22 cellular contexts compared by ENCODE assay signal in the genomic region with DNA sequence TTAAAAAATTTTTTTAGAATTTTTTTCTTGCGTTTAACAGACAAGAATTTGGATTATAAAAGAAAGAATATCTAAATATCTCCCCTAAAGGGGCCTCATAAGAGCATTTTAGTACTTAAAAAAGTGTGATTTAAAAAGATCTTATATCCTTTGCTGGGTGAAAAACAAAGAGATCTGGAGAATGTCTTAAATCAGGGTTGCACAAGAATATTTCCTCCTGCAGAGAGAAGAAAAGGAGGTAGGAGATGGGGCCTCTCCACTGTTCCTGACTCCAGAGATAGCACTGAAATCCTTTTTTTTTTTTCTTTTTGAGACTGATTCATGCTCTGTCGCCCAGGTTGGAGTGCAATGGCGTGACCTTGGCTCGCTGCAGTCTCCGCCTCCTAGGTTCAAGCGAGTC.
DNase-seq lines count a peak whose midpoint lies in the region; ATAC-seq and TF ChIP-seq lines count a peak whose summit lies in the region.
"Had no signal": no experiment of that assay in that cellular context is flagged by ENCODE, and none has a peak within 500 bp of the region (broad histone marks: within the 10 kb centered on the region; RNA-seq: fewer than 3 reads in every experiment).

No MANE protein-coding gene starts in this region.

- no peak overlapping the region for H3K4me3 Mint-ChIP-seq in GM23338
- H3K4me3 Mint-ChIP-seq: CD14-positive monocyte; CD4-positive, alpha-beta T cell; CD8-positive, alpha-beta memory T cell had no signal

- no peak for TF ChIP-seq EP300 in esophagus muscularis mucosa (IDR thresholded peaks at IDR 0.05)

- no peaks in the 10 kb centered on the region for H3K9me2 ChIP-seq in GM23338 (ENCODE audit: insufficient read depth)

- H3K36me3 ChIP-seq in GM23338 (ENCODE audit: insufficient read depth): no peaks in the 10 kb centered on the region
- no peaks in the 10 kb centered on the region for H3K36me3 ChIP-seq in esophagus muscularis mucosa
- H3K36me3 ChIP-seq: BE2C; BLaER1 treated with 17β-estradiol and CSF1 and Interleukin-3, amounts not matched to agents 10 nM and 100 nM had no signal

- H3K36me3 Mint-ChIP-seq in GM23338 (ENCODE audit: low read depth): no peaks in the 10 kb centered on the region
- H3K36me3 Mint-ChIP-seq: CD14-positive monocyte; CD8-positive, alpha-beta memory T cell had no signal

- no peaks in the 10 kb centered on the region for H3F3A ChIP-seq in GM23338 (replicated peaks; ENCODE audit: low read depth)

- WGBS in esophagus muscularis mucosa: 92% methylated on average over 6 of the region's 6 CpGs

- H3K27ac ChIP-seq in GM23338 (ENCODE audit: low read depth) (no peak overlapping the region), esophagus muscularis mucosa (replicated peaks in 1 of 4) (no peak overlapping the region)
- H3K27ac ChIP-seq: A549; BLaER1 treated with 17β-estradiol and CSF1 and Interleukin-3, amounts not matched to agents 10 nM and 100 nM had no signal

- H3K4me1 Mint-ChIP-seq in GM23338: peaks cover 26% of the 10 kb centered on the region
- H3K4me1 Mint-ChIP-seq: CD14-positive monocyte; CD8-positive, alpha-beta memory T cell had no signal

- intact Hi-C loops in esophagus muscularis mucosa (cut with DNase I): no loop called here
- intact Hi-C loops in left cardiac atrium (cut with DNase I): no loop called here

- H3K4me2 ChIP-seq in GM23338: 0 out of 2 replicates have a peak overlapping the region, but pooled peaks have one; percentile 45
- H3K4me2 ChIP-seq: A549; BLaER1 treated with 17β-estradiol and CSF1 and Interleukin-3, amounts not matched to agents 10 nM and 100 nM had no signal

- peaks cover 1% of the 10 kb centered on the region for H3K27me3 Mint-ChIP-seq in GM23338 (ENCODE audit: insufficient read depth, low read depth, poor library complexity)

- TF ChIP-seq CTCF in GM23338 (conservative IDR thresholded peaks at IDR 0.05; ENCODE audit: low read depth in 2 of 2) (no peak), fibroblast of pulmonary artery (IDR thresholded peaks at IDR 0.05; ENCODE audit: low read length, missing control alignments) (no peak), esophagus muscularis mucosa (IDR thresholded peaks at IDR 0.05) (no peak)

- H3K9me3 ChIP-seq in esophagus muscularis mucosa: no peaks in the 10 kb centered on the region
- H3K9me3 ChIP-seq: A549; BE2C; BLaER1 treated with 17β-estradiol and CSF1 and Interleukin-3, amounts not matched to agents 10 nM and 100 nM had no signal

- H2AFZ ChIP-seq in GM23338: no peak overlapping the region

- H3K27me3 ChIP-seq in GM23338 (ENCODE audit: insufficient read depth) (no peaks in the 10 kb centered on the region), esophagus muscularis mucosa (no peaks in the 10 kb centered on the region)
- H3K27me3 ChIP-seq: BE2C; BLaER1 treated with 17β-estradiol and CSF1 and Interleukin-3, amounts not matched to agents 10 nM and 100 nM had no signal

- TF ChIP-seq POLR2A in esophagus muscularis mucosa (IDR thresholded peaks at IDR 0.05; ENCODE audit: low read depth): no peak

- no peaks in the 10 kb centered on the region for H3K9me3 Mint-ChIP-seq in GM23338
- H3K9me3 Mint-ChIP-seq: CD4-positive, alpha-beta T cell; CD8-positive, alpha-beta memory T cell; H9 had no signal

- H3K4me3 ChIP-seq in GM23338 (no peak overlapping the region), fibroblast of pulmonary artery (replicated peaks; ENCODE audit: low read depth, low read length) (no peak overlapping the region), esophagus muscularis mucosa (no peak overlapping the region)
- H3K4me3 ChIP-seq: A549; BLaER1 treated with 17β-estradiol and CSF1 and Interleukin-3, amounts not matched to agents 10 nM and 100 nM; GM12878 had no signal

- H3K27ac Mint-ChIP-seq in GM23338: no peak overlapping the region
- H3K27ac Mint-ChIP-seq: CD14-positive monocyte; CD4-positive, alpha-beta T cell; CD8-positive, alpha-beta memory T cell had no signal

- H3K4me1 ChIP-seq in GM23338 (ENCODE audit: insufficient read depth) (peaks cover 29% of the 10 kb centered on the region), esophagus muscularis mucosa (no peaks in the 10 kb centered on the region)
- H3K4me1 ChIP-seq: A549; BE2C; BLaER1 treated with 17β-estradiol and CSF1 and Interleukin-3, amounts not matched to agents 10 nM and 100 nM had no signal

- no peak for ATAC-seq in GM23338
- ATAC-seq in left cardiac atrium: no peak
- ATAC-seq: A549, GM12878, HCT116 had no signal

- H4K20me1 ChIP-seq in GM23338 (replicated peaks; ENCODE audit: insufficient read depth): no peaks in the 10 kb centered on the region
- H4K20me1 ChIP-seq: BLaER1 treated with 17β-estradiol and CSF1 and Interleukin-3, amounts not matched to agents 10 nM and 100 nM had no signal

- DNase-seq in GM23338 (ENCODE audit: low spot score) (no peak), amniotic epithelial cell (ENCODE audit: low read depth) (peak; percentile 88), fibroblast of pulmonary artery (ENCODE audit: low read depth) (peak; percentile 51), left kidney (ENCODE audit: low read depth, low spot score) (peak; percentile 5), GF-D8 (lab: John Stamatoyannopoulos, UW) (no peak), esophagus muscularis mucosa (ENCODE audit: extremely low spot score) (no peak), left cardiac atrium (no peak), activated T-cell treated with anti-CD3 and anti-CD28 coated beads for 4 hours (no peak)
- DNase-seq: 8988T; ACHN; AML-193; BE2C; CD4-positive, alpha-beta T cell; CD8-positive, alpha-beta memory T cell; DMS 273 treated with DMSO at 0.1 percent for 48 hours; DND-41; H9 had no signal

- H3K79me2 ChIP-seq in GM23338 (replicated peaks; ENCODE audit: insufficient read depth): no peaks in the 10 kb centered on the region

TF ChIP-seq in GM23338, 12 proteins besides CTCF, POLR2A, EP300 and RAD21 (continues in another document):
- no peak for TF ChIP-seq ZNF331 (CRISPR knock-in tag; IDR thresholded peaks at IDR 0.05; ENCODE audit: low read depth)
- TF ChIP-seq POLR2AphosphoS5 (IDR thresholded peaks at IDR 0.05; ENCODE audit: low read depth): no peak
- TF ChIP-seq, protein P1, sequence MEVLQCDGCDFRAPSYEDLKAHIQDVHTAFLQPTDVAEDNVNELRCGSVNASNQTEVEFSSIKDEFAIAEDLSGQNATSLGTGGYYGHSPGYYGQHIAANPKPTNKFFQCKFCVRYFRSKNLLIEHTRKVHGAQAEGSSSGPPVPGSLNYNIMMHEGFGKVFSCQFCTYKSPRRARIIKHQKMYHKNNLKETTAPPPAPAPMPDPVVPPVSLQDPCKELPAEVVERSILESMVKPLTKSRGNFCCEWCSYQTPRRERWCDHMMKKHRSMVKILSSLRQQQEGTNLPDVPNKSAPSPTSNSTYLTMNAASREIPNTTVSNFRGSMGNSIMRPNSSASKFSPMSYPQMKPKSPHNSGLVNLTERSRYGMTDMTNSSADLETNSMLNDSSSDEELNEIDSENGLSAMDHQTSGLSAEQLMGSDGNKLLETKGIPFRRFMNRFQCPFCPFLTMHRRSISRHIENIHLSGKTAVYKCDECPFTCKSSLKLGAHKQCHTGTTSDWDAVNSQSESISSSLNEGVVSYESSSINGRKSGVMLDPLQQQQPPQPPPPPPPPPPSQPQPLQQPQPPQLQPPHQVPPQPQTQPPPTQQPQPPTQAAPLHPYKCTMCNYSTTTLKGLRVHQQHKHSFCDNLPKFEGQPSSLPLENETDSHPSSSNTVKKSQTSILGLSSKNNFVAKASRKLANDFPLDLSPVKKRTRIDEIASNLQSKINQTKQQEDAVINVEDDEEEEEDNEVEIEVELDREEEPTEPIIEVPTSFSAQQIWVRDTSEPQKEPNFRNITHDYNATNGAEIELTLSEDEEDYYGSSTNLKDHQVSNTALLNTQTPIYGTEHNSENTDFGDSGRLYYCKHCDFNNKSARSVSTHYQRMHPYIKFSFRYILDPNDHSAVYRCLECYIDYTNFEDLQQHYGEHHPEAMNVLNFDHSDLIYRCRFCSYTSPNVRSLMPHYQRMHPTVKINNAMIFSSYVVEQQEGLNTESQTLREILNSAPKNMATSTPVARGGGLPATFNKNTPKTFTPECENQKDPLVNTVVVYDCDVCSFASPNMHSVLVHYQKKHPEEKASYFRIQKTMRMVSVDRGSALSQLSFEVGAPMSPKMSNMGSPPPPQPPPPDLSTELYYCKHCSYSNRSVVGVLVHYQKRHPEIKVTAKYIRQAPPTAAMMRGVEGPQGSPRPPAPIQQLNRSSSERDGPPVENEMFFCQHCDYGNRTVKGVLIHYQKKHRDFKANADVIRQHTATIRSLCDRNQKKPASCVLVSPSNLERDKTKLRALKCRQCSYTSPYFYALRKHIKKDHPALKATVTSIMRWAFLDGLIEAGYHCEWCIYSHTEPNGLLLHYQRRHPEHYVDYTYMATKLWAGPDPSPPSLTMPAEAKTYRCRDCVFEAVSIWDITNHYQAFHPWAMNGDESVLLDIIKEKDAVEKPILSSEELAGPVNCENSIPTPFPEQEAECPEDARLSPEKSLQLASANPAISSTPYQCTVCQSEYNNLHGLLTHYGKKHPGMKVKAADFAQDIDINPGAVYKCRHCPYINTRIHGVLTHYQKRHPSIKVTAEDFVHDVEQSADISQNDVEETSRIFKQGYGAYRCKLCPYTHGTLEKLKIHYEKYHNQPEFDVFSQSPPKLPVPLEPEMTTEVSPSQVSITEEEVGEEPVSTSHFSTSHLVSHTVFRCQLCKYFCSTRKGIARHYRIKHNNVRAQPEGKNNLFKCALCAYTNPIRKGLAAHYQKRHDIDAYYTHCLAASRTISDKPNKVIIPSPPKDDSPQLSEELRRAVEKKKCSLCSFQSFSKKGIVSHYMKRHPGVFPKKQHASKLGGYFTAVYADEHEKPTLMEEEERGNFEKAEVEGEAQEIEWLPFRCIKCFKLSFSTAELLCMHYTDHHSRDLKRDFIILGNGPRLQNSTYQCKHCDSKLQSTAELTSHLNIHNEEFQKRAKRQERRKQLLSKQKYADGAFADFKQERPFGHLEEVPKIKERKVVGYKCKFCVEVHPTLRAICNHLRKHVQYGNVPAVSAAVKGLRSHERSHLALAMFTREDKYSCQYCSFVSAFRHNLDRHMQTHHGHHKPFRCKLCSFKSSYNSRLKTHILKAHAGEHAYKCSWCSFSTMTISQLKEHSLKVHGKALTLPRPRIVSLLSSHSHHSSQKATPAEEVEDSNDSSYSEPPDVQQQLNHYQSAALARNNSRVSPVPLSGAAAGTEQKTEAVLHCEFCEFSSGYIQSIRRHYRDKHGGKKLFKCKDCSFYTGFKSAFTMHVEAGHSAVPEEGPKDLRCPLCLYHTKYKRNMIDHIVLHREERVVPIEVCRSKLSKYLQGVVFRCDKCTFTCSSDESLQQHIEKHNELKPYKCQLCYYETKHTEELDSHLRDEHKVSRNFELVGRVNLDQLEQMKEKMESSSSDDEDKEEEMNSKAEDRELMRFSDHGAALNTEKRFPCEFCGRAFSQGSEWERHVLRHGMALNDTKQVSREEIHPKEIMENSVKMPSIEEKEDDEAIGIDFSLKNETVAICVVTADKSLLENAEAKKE (CRISPR knock-in tag; IDR thresholded peaks at IDR 0.05): no peak

Comparison
In these comparisons a context has a peak if more than half of its experiments do, and no peak if none do; other contexts are left out.
1. DNase-seq: peak in amniotic epithelial cell (single experiment), fibroblast of pulmonary artery (single experiment) and left kidney (single experiment); none in GM23338 (single experiment), GF-D8 (single experiment), esophagus muscularis mucosa (single experiment), left cardiac atrium (single experiment) and activated T-cell treated with anti-CD3 and anti-CD28 coated beads for 4 hours (single experiment).